ENCODE assay signal across 8 cellular contexts in genomic region chr11:57568330-57568766, GRCh38. TPM values are rescaled to one million over a fixed set of nuclear protein-coding genes. Genes with fewer than 3 reads are reported as not detected.
A peak's percentile ranks its signal among the peaks of the same experiment; 100 is the strongest.
DNase-seq lines count a peak whose midpoint lies in the region; ATAC-seq and TF ChIP-seq lines count a peak whose summit lies in the region.

No MANE protein-coding gene starts in this region.

- H3K27me3 ChIP-seq in heart left ventricle (no peaks in the 10 kb centered on the region), PC-9 (ENCODE audit: insufficient read depth, low read depth) (no peaks in the 10 kb centered on the region), iPS-18a (ENCODE audit: control insufficient read depth, insufficient read depth, low read length) (no peaks in the 10 kb centered on the region)

- TF ChIP-seq CTCF in heart left ventricle (IDR thresholded peaks at IDR 0.05) = peak in 6 of 12 donors; percentile 20 to 91 (median 88)
- TF ChIP-seq CTCF in PC-9 (conservative IDR thresholded peaks at IDR 0.05) = peak; percentile 96

- 32 to 38% (median 33%) methylated on average over 5 to 6 of the region's 6 CpGs for WGBS in heart left ventricle, 4 donors
- WGBS in adipose tissue, 3 donors = 23 to 40% (median 28%) methylated on average over 6 of the region's 6 CpGs

- CTCF ChIA-PET in PC-9 (lab: Charles Lee) = interaction anchor here (0.5 to 1.9 kb wide), 9 partner anchors 36 to 157 kb away, joined by 3 to 8 read pairs (median 4); no protein-coding TSS in a partner anchor

- H3K9me3 ChIP-seq in heart left ventricle (no peaks in the 10 kb centered on the region), PC-9 (ENCODE audit: insufficient read depth, low read depth) (no peaks in the 10 kb centered on the region), iPS-18a (ENCODE audit: control insufficient read depth, low read depth, low read length) (no peaks in the 10 kb centered on the region)

- H3K4me3 ChIP-seq in heart left ventricle (peak overlapping the region; percentile 57 to 96 (median 78)), PC-9 (peak overlapping the region; percentile 89; the same call in 1 of the 2 replicates), iPS-18a (ENCODE audit: low read length) (peak overlapping the region; percentile 75)

- TF ChIP-seq POLR2A in heart left ventricle (IDR thresholded peaks at IDR 0.05) = no peak

- H3K9me2 ChIP-seq in PC-9 (ENCODE audit: insufficient read depth) = no peaks in the 10 kb centered on the region

- no peaks in the 10 kb centered on the region for H3K79me2 ChIP-seq in PC-9 (ENCODE audit: low read depth)

- H3K4me2 ChIP-seq in PC-9 = peak overlapping the region; percentile 90

- DNase-seq in heart left ventricle = peak in 1 of 5 donors; percentile 80
- DNase-seq in left ventricle myocardium superior = no peak
- DNase-seq in PC-9 = peak; percentile 47 to 85
- peak; percentile 90 for DNase-seq in stimulated activated CD4-positive, alpha-beta T cell treated with anti-CD3 and anti-CD28 coated beads, Interleukin-12 subunit alpha, Interleukin-12 subunit beta, amount 100 ng/mL, for 4 hours
- DNase-seq in HuH-7.5 (ENCODE audit: low spot score) = no peak

- ATAC-seq in heart left ventricle (peak in 3 of 4 donors; percentile 4 to 51 (median 13)), left ventricle myocardium superior (no peak), HG03095 (IDR thresholded peaks at IDR 0.05; ENCODE audit: unreplicated experiment) (peak; percentile 59)

- peak overlapping the region; percentile 88 for H3K9ac ChIP-seq in iPS-18a (ENCODE audit: low read length)

- H4K20me1 ChIP-seq in PC-9 (ENCODE audit: insufficient read depth) = no peaks in the 10 kb centered on the region

- H3K27ac ChIP-seq in heart left ventricle = peak overlapping the region in 11 of 12 donors; percentile 76 to 94 (median 84)
- no peak overlapping the region for H3K27ac ChIP-seq in PC-9
- H3K27ac ChIP-seq in adipose tissue (ENCODE audit: low read depth, low read length) = peak overlapping the region; percentile 75
- H3K27ac ChIP-seq in iPS-18a (ENCODE audit: low read length) = no peak overlapping the region

- peak overlapping the region; percentile 97; the same call in 1 of the 2 replicates for H2AFZ ChIP-seq in PC-9

- H3K36me3 ChIP-seq in heart left ventricle = peaks cover 0 to 10% (median 0%) of the 10 kb centered on the region in 9 donors
- H3K36me3 ChIP-seq in PC-9 (ENCODE audit: low read depth) = no peaks in the 10 kb centered on the region
- no peaks in the 10 kb centered on the region for H3K36me3 ChIP-seq in iPS-18a (ENCODE audit: control insufficient read depth, low read depth, low read length)

- intact Hi-C loops in heart left ventricle (cut with DNase I) = loop anchor here (1.0 to 10.0 kb wide), 6 partner anchors 70 to 946 kb away; partner anchors contain the start of gene YPEL4 (in 1 of the 10)
- intact Hi-C loops in left ventricle myocardium superior (cut with micrococcal nuclease) = loop anchor here (5.0 kb wide), 1 partner anchor 74 kb away; no protein-coding TSS in a partner anchor
- intact Hi-C loops in PC-9 (cut with micrococcal nuclease; ENCODE audit: unreplicated experiment) = loop anchor here (1.0 kb wide), 2 partner anchors 73 to 173 kb away; partner anchors contain the start of gene SELENOH

- BruUV-seq in PC-9 (replicated peaks; lab: Mats Ljungman, UMichigan) = TSS peak; percentile 59

- POLR2A ChIA-PET in PC-9 (lab: Charles Lee; ENCODE audit: unreplicated experiment) = no interaction called here

- H3K4me1 ChIP-seq in heart left ventricle (peaks cover 0 to 59% (median 14%) of the 10 kb centered on the region in 12 donors), PC-9 (replicated peaks; ENCODE audit: insufficient read depth) (peaks cover 24% of the 10 kb centered on the region), iPS-18a (ENCODE audit: control insufficient read depth, low read depth, low read length) (peaks cover 14% of the 10 kb centered on the region)

- H3F3A ChIP-seq in PC-9 (ENCODE audit: insufficient read depth, low read depth) = no peaks in the 10 kb centered on the region

RNA-seq across cellular contexts. Expression of gene UBE2L6, which starts 0.9 kb away (rescaled TPM):
- total RNA-seq in heart left ventricle = 100 to 1,000 TPM in 1 of 9 donors, 10 to 100 TPM in 8; 11.2 to 175 (median 14.5) TPM
- 10 to 100 TPM; 10.2 to 16.4 TPM for polyA plus RNA-seq in heart left ventricle
- total RNA-seq in left ventricle myocardium superior = 18.0 TPM
- total RNA-seq in PC-9 (2021) = 121 and 122 TPM in 2 replicates
- polyA plus RNA-seq in adipose tissue = 100 to 1,000 TPM in 1 of 3 donors, 10 to 100 TPM in 2; 20.1 to 111 (median 38.6) TPM

RNA-seq across cellular contexts. Expression of gene SERPING1, which starts 29.1 kb away (rescaled TPM):
- total RNA-seq in heart left ventricle (100 to 1,000 TPM in 4 of 9 donors, 10 to 100 TPM in 5; 55.5 to 344 (median 87.0) TPM), left ventricle myocardium superior (121 TPM), PC-9 (2021) (3.1 TPM in 2 replicates)
- polyA plus RNA-seq in heart left ventricle (100 to 1,000 TPM in 1 of 2 donors, 10 to 100 TPM in 1; 80.6 to 121 TPM), adipose tissue (100 to 1,000 TPM; 163 to 672 (median 549) TPM)

RNA-seq across cellular contexts. Expression of gene SMTNL1, which starts 31.0 kb away (rescaled TPM):
- total RNA-seq in heart left ventricle (not detected), left ventricle myocardium superior (not detected), PC-9 (2021) (not detected in 2 replicates)
- polyA plus RNA-seq in heart left ventricle (not detected), adipose tissue (under 1 TPM in 1 of 3 donors, not detected in 2; 0.07 TPM)

RNA-seq across cellular contexts. Expression of gene TIMM10, which starts 37.8 kb away (rescaled TPM):
- total RNA-seq in heart left ventricle (10 to 100 TPM; 36.6 to 81.5 (median 46.4) TPM), left ventricle myocardium superior (56.7 TPM), PC-9 (2021) (90.2 and 94.7 TPM in 2 replicates)
- polyA plus RNA-seq in heart left ventricle (100 to 1,000 TPM in 1 of 2 donors, 10 to 100 TPM in 1; 42.0 to 135 TPM), adipose tissue (10 to 100 TPM; 32.4 to 67.7 (median 57.2) TPM)

RNA-seq across cellular contexts. Expression of gene SLC43A1, which starts 52.8 kb away (rescaled TPM):
- total RNA-seq in heart left ventricle = 10 to 100 TPM in 1 of 9 donors, 1 to 10 TPM in 8; 2.7 to 12.3 (median 5.4) TPM
- polyA plus RNA-seq in heart left ventricle = 1 to 10 TPM; 6.6 TPM
- total RNA-seq in left ventricle myocardium superior = 4.5 TPM
- 3.2 and 4.0 TPM in 2 replicates for total RNA-seq in PC-9 (2021)
- polyA plus RNA-seq in adipose tissue = 100 to 1,000 TPM in 1 of 3 donors, 10 to 100 TPM in 1, 1 to 10 TPM in 1; 9.8 to 155 (median 16.0) TPM

Comparison
In these comparisons a context has a peak if more than half of its experiments do, and no peak if none do; other contexts are left out.
1. DNase-seq: peak in PC-9 (2 of 2) and stimulated activated CD4-positive, alpha-beta T cell treated with anti-CD3 and anti-CD28 coated beads, Interleukin-12 subunit alpha, Interleukin-12 subunit beta, amount 100 ng/mL, for 4 hours (single experiment); none in left ventricle myocardium superior (single experiment) and HuH-7.5 (single experiment).
2. H3K27ac ChIP-seq: peak in heart left ventricle (11 of 12) and adipose tissue (single experiment); none in PC-9 (single experiment) and iPS-18a (single experiment).
3. RNA of gene SERPING1, which starts 29.1 kb away (total RNA-seq): 121 TPM in left ventricle myocardium superior (single experiment) and 55.5 to 344 TPM in heart left ventricle; 3.1 TPM in PC-9; every median in the first group is over 10 times any median in the second.
4. Peak in every context shown above with its lines, with median percentiles within 50 percentile points of each other: H3K4me3 ChIP-seq.